Comparison of ENCODE assay signal across 18 cellular contexts in genomic region chr12:47894068-47894467, GRCh38. TPM values are rescaled to one million over a fixed set of nuclear protein-coding genes. Genes with fewer than 3 reads are reported as not detected.
DNase-seq lines count a peak whose midpoint lies in the region; ATAC-seq and TF ChIP-seq lines count a peak whose summit lies in the region.
"Had no signal": no experiment of that assay in that cellular context is flagged by ENCODE, and none has a peak within 500 bp of the region (broad histone marks: within the 10 kb centered on the region; RNA-seq: fewer than 3 reads in every experiment).

No MANE protein-coding gene starts in this region.

- no peaks in the 10 kb centered on the region for H3K9me3 Mint-ChIP-seq in activated naive CD8-positive, alpha-beta T cell treated with anti-CD3 and anti-CD28 coated beads, Interleukin-2, amount 50 U/mL, for 24 hours
- no peaks in the 10 kb centered on the region for H3K9me3 Mint-ChIP-seq in activated naive CD8-positive, alpha-beta T cell treated with anti-CD3 and anti-CD28 coated beads for 36 hours
- H3K9me3 Mint-ChIP-seq in endothelial cell (ENCODE audit: unreplicated experiment), result no peaks in the 10 kb centered on the region
- H3K9me3 Mint-ChIP-seq in natural killer cell treated with Interleukin-12 subunit alpha and Interleukin-12 subunit beta and Interleukin-15 and Interleukin-18, amount 100 ng/mL, for 72 hours, result no peaks in the 10 kb centered on the region
- H3K9me3 Mint-ChIP-seq: activated naive CD4-positive, alpha-beta T cell treated with anti-CD3 and anti-CD28 coated beads, Interleukin-2, amount 50 U/mL, for 72 hours; GM23338 had no signal

- no peak for TF ChIP-seq CTCF in endothelial cell (IDR thresholded peaks at IDR 0.05; ENCODE audit: unreplicated experiment)

- H3K4me1 Mint-ChIP-seq in activated naive CD8-positive, alpha-beta T cell treated with anti-CD3 and anti-CD28 coated beads, Interleukin-2, amount 50 U/mL, for 24 hours, result peaks cover 69% of the 10 kb centered on the region
- H3K4me1 Mint-ChIP-seq in activated naive CD8-positive, alpha-beta T cell treated with anti-CD3 and anti-CD28 coated beads for 36 hours, result peaks cover 32% of the 10 kb centered on the region
- no peaks in the 10 kb centered on the region for H3K4me1 Mint-ChIP-seq in endothelial cell (ENCODE audit: unreplicated experiment)
- peaks cover 15 to 20% of the 10 kb centered on the region in 2 donors for H3K4me1 Mint-ChIP-seq in natural killer cell treated with Interleukin-12 subunit alpha and Interleukin-12 subunit beta and Interleukin-15 and Interleukin-18, amount 100 ng/mL, for 72 hours (ENCODE audit: low read depth in 2 of 2)

- H3K27ac Mint-ChIP-seq in activated naive CD8-positive, alpha-beta T cell treated with anti-CD3 and anti-CD28 coated beads, Interleukin-2, amount 50 U/mL, for 24 hours, result no peak overlapping the region
- H3K27ac Mint-ChIP-seq in activated naive CD8-positive, alpha-beta T cell treated with anti-CD3 and anti-CD28 coated beads for 36 hours, result no peak overlapping the region
- H3K27ac Mint-ChIP-seq in endothelial cell (ENCODE audit: unreplicated experiment), result peak overlapping the region; percentile 30
- H3K27ac Mint-ChIP-seq in natural killer cell treated with Interleukin-12 subunit alpha and Interleukin-12 subunit beta and Interleukin-15 and Interleukin-18, amount 100 ng/mL, for 72 hours, result peak overlapping the region in 1 of 2 donors; percentile 56
- H3K27ac Mint-ChIP-seq: GM23338 had no signal

- peaks cover 67% of the 10 kb centered on the region for H3K36me3 Mint-ChIP-seq in activated naive CD8-positive, alpha-beta T cell treated with anti-CD3 and anti-CD28 coated beads, Interleukin-2, amount 50 U/mL, for 24 hours (ENCODE audit: low read depth)
- peaks cover 63% of the 10 kb centered on the region for H3K36me3 Mint-ChIP-seq in activated naive CD8-positive, alpha-beta T cell treated with anti-CD3 and anti-CD28 coated beads for 36 hours
- H3K36me3 Mint-ChIP-seq in endothelial cell (ENCODE audit: low read depth, unreplicated experiment), result no peaks in the 10 kb centered on the region
- H3K36me3 Mint-ChIP-seq in natural killer cell treated with Interleukin-12 subunit alpha and Interleukin-12 subunit beta and Interleukin-15 and Interleukin-18, amount 100 ng/mL, for 72 hours, result no peaks in the 10 kb centered on the region

- H3K27me3 Mint-ChIP-seq in activated naive CD8-positive, alpha-beta T cell treated with anti-CD3 and anti-CD28 coated beads, Interleukin-2, amount 50 U/mL, for 24 hours, result no peaks in the 10 kb centered on the region
- H3K27me3 Mint-ChIP-seq in activated naive CD8-positive, alpha-beta T cell treated with anti-CD3 and anti-CD28 coated beads for 36 hours, result peaks cover 5% of the 10 kb centered on the region
- peaks cover 1% of the 10 kb centered on the region for H3K27me3 Mint-ChIP-seq in endothelial cell (ENCODE audit: unreplicated experiment)
- H3K27me3 Mint-ChIP-seq in natural killer cell treated with Interleukin-12 subunit alpha and Interleukin-12 subunit beta and Interleukin-15 and Interleukin-18, amount 100 ng/mL, for 72 hours, result peaks cover 6 to 17% of the 10 kb centered on the region in 2 donors

- H3K4me3 Mint-ChIP-seq in activated naive CD8-positive, alpha-beta T cell treated with anti-CD3 and anti-CD28 coated beads, Interleukin-2, amount 50 U/mL, for 24 hours, result no peak overlapping the region
- H3K4me3 Mint-ChIP-seq in activated naive CD8-positive, alpha-beta T cell treated with anti-CD3 and anti-CD28 coated beads for 36 hours, result no peak overlapping the region
- no peak overlapping the region for H3K4me3 Mint-ChIP-seq in endothelial cell (ENCODE audit: unreplicated experiment)
- H3K4me3 Mint-ChIP-seq in natural killer cell treated with Interleukin-12 subunit alpha and Interleukin-12 subunit beta and Interleukin-15 and Interleukin-18, amount 100 ng/mL, for 72 hours, result no peak overlapping the region
- H3K4me3 Mint-ChIP-seq: GM23338 had no signal

- DNase-seq in activated naive CD8-positive, alpha-beta T cell treated with anti-CD3 and anti-CD28 coated beads, Interleukin-2, amount 50 U/mL, for 24 hours, result no peak
- no peak for DNase-seq in activated naive CD8-positive, alpha-beta T cell treated with anti-CD3 and anti-CD28 coated beads for 36 hours
- DNase-seq in M059J (ENCODE audit: low read depth) (peak; percentile 51), endothelial cell (ENCODE audit: low spot score) (no peak), H4 (ENCODE audit: low spot score) (no peak)
- no peak for DNase-seq in natural killer cell treated with Interleukin-12 subunit alpha and Interleukin-12 subunit beta and Interleukin-15 and Interleukin-18, amount 100 ng/mL, for 72 hours (ENCODE audit: low spot score)
- DNase-seq: COR-L47; effector CD4-positive, alpha-beta T cell; NCI-H1417 treated with DMSO at 0.1 percent for 48 hours; NCI-H446; SHP77 treated with DMSO at 0.1 percent for 48 hours; stimulated activated CD4-positive, alpha-beta T cell treated with anti-CD3 and anti-CD28 coated beads, Interleukin-2, amount 100 ng/mL, for 24 hours; trophoblast cell had no signal

- ATAC-seq in activated naive CD8-positive, alpha-beta T cell treated with anti-CD3 and anti-CD28 coated beads, Interleukin-2, amount 50 U/mL, for 24 hours, result peak; percentile 27
- no peak for ATAC-seq in natural killer cell treated with Interleukin-12 subunit alpha and Interleukin-12 subunit beta and Interleukin-15 and Interleukin-18, amount 100 ng/mL, for 72 hours
- ATAC-seq in SK-N-SH treated with all-trans-retinoic acid at 6 μM for 48 hours (no peak), HG02571 (IDR thresholded peaks at IDR 0.05; ENCODE audit: unreplicated experiment) (no peak)
- ATAC-seq: GM23338, left lobe of liver had no signal

TF ChIP-seq in SK-N-SH treated with all-trans-retinoic acid at 6 μM for 48 hours, 23 proteins besides CTCF, POLR2A, EP300 and RAD21 (continues in another document):
- TF ChIP-seq PPARA (CRISPR knock-in tag; IDR thresholded peaks at IDR 0.05; ENCODE audit: borderline replicate concordance) (no peak), CSRNP3 (CRISPR knock-in tag; IDR thresholded peaks at IDR 0.05) (no peak), ESRRG (CRISPR knock-in tag; IDR thresholded peaks at IDR 0.05) (no peak), SNAI2 (CRISPR knock-in tag; IDR thresholded peaks at IDR 0.05) (no peak), ZFP3 (CRISPR knock-in tag; IDR thresholded peaks at IDR 0.05) (no peak), PATZ1 (CRISPR knock-in tag; IDR thresholded peaks at IDR 0.05; ENCODE audit: borderline replicate concordance) (no peak), ISL1 (CRISPR knock-in tag; IDR thresholded peaks at IDR 0.05) (no peak), ZFP30 (CRISPR knock-in tag; IDR thresholded peaks at IDR 0.05) (no peak), CSDC2 (CRISPR knock-in tag; IDR thresholded peaks at IDR 0.05) (no peak)

RNA-seq across cellular contexts. Expression of gene VDR, which starts 10.7 kb away (rescaled TPM):
- 10 to 100 TPM; 55.8 TPM for total RNA-seq in activated naive CD8-positive, alpha-beta T cell treated with anti-CD3 and anti-CD28 coated beads for 36 hours
- 5.1 and 9.3 TPM in 2 replicates for total RNA-seq in M059J (2014; rRNA removed; shearing (Covaris generic))
- 2.3 TPM for total RNA-seq in endothelial cell (ENCODE audit: unreplicated experiment)
- 10 to 100 TPM; 12.0 to 23.0 TPM for total RNA-seq in natural killer cell treated with Interleukin-12 subunit alpha and Interleukin-12 subunit beta and Interleukin-15 and Interleukin-18, amount 100 ng/mL, for 72 hours
- total RNA-seq in H4 (2014; rRNA removed; shearing (Covaris generic)), result 5.6 and 7.3 TPM in 2 replicates
